In genomic region chr9:7153134-7153533, GRCh38 we compare ENCODE assay signal across 32 cellular contexts.
"Had no signal": no experiment of that assay in that cellular context is flagged by ENCODE, and none has a peak within 500 bp of the region (broad histone marks: within the 10 kb centered on the region; RNA-seq: fewer than 3 reads in every experiment).

No MANE protein-coding gene starts in this region.

- DNase-seq: activated CD4-positive, alpha-beta memory T cell treated with anti-CD3 and anti-CD28 coated beads for 36 hours; activated CD4-positive, alpha-beta T cell treated with anti-CD3 and anti-CD28 coated beads for 36 hours; activated CD4-positive, alpha-beta T cell treated with anti-CD3 and anti-CD28 coated beads, Interleukin-2, amount 10 ng/mL, durations not matched to agents 24 days and 14 days; activated CD4-positive, CD25-positive, alpha-beta regulatory T cell; activated CD4-positive, CD25-positive, alpha-beta regulatory T cell treated with anti-CD3 and anti-CD28 coated beads, Interleukin-2, amount 50 U/mL, for 72 hours; activated CD8-positive, alpha-beta memory T cell treated with anti-CD3 and anti-CD28 coated beads, Interleukin-2, amount 10 ng/mL, durations not matched to agents 7 days and 5 days; activated CD8-positive, alpha-beta memory T cell treated with anti-CD3 and anti-CD28 coated beads, Interleukin-2, amount 50 U/mL, for 4 hours; activated CD8-positive, alpha-beta T cell treated with anti-CD3 and anti-CD28 coated beads, Interleukin-2, amount 10 ng/mL, durations not matched to agents 7 days and 5 days; activated effector memory CD4-positive, alpha-beta T cell treated with anti-CD3 and anti-CD28 coated beads, Interleukin-2, amount 50 U/mL, for 16 hours; activated naive CD4-positive, alpha-beta T cell treated with anti-CD3 and anti-CD28 coated beads for 36 hours; activated naive CD8-positive, alpha-beta T cell treated with anti-CD3 and anti-CD28 coated beads for 36 hours; activated naive CD8-positive, alpha-beta T cell treated with anti-CD3 and anti-CD28 coated beads, Interleukin-2, amount 50 U/mL, for 24 hours; activated T-cell treated with anti-CD3 and anti-CD28 coated beads, Interleukin-2, amount 50 U/mL, for 1 hour; activated T-cell treated with anti-CD3 and anti-CD28 coated beads, Interleukin-2, amount 50 U/mL, for 48 hours; amygdala; aorta; cortex of kidney; dermis blood vessel endothelial cell; effector CD4-positive, alpha-beta T cell; effector memory CD8-positive, alpha-beta T cell; erythroblast; esophagus squamous epithelium; head of caudate nucleus; T-helper 1 cell; T-helper 17 cell had no signal

- H3K9me3 Mint-ChIP-seq: activated T-helper 1 cell treated with anti-CD3 and anti-CD28 coated beads, Interleukin-12 subunit alpha, Interleukin-12 subunit beta, Interleukin-2, Interleukin-4 antibody, amounts not matched to agents 30 ng/mL and 10 ng/mL and 1 ng/mL, durations not matched to agents 14 hours and 24 hours and 36 hours; activated T-helper 2 cell treated with anti-CD3 and anti-CD28 coated beads, Interferon-gamma antibody, Interleukin-2, Interleukin-4, amounts not matched to agents 10 μg/mL and 5 μg/mL and 100 μg/mL, durations not matched to agents 14 hours and 24 hours and 36 hours; effector memory CD8-positive, alpha-beta T cell had no signal

- ATAC-seq: activated CD4-positive, alpha-beta T cell treated with anti-CD3 and anti-CD28 coated beads for 36 hours; activated CD8-positive, alpha-beta memory T cell treated with anti-CD3 and anti-CD28 coated beads, Interleukin-2, amount 10 ng/mL, durations not matched to agents 7 days and 5 days; activated CD8-positive, alpha-beta T cell treated with anti-CD3 and anti-CD28 coated beads, Interleukin-2, amount 10 ng/mL, durations not matched to agents 7 days and 5 days; activated naive CD8-positive, alpha-beta T cell treated with anti-CD3 and anti-CD28 coated beads, Interleukin-2, amount 50 U/mL, for 24 hours; effector memory CD8-positive, alpha-beta T cell; gastroesophageal sphincter; T-helper 17 cell had no signal

- H3K27ac Mint-ChIP-seq: activated CD4-positive, alpha-beta memory T cell treated with anti-CD3 and anti-CD28 coated beads for 36 hours; activated CD4-positive, alpha-beta T cell treated with anti-CD3 and anti-CD28 coated beads for 36 hours; activated CD4-positive, alpha-beta T cell treated with anti-CD3 and anti-CD28 coated beads, Interleukin-2, amount 10 ng/mL, durations not matched to agents 24 days and 14 days; activated CD8-positive, alpha-beta memory T cell treated with anti-CD3 and anti-CD28 coated beads, Interleukin-2, amount 10 ng/mL, durations not matched to agents 7 days and 5 days; activated naive CD4-positive, alpha-beta T cell treated with anti-CD3 and anti-CD28 coated beads for 36 hours; activated naive CD4-positive, alpha-beta T cell treated with anti-CD3 and anti-CD28 coated beads, Interleukin-2, amount 50 U/mL, for 24 hours; activated naive CD8-positive, alpha-beta T cell treated with anti-CD3 and anti-CD28 coated beads for 36 hours; activated naive CD8-positive, alpha-beta T cell treated with anti-CD3 and anti-CD28 coated beads, Interleukin-2, amount 50 U/mL, for 24 hours; activated T-helper 1 cell treated with anti-CD3 and anti-CD28 coated beads, Interleukin-12 subunit alpha, Interleukin-12 subunit beta, Interleukin-2, Interleukin-4 antibody, amounts not matched to agents 30 ng/mL and 10 ng/mL and 1 ng/mL, durations not matched to agents 14 hours and 24 hours and 36 hours; activated T-helper 2 cell treated with anti-CD3 and anti-CD28 coated beads, Interferon-gamma antibody, Interleukin-2, Interleukin-4, amounts not matched to agents 10 μg/mL and 5 μg/mL and 100 μg/mL, durations not matched to agents 14 hours and 24 hours and 36 hours; effector memory CD8-positive, alpha-beta T cell; T-helper 17 cell had no signal

- H3K4me1 ChIP-seq: breast epithelium had no signal

- H3K27ac ChIP-seq: adrenal gland, breast epithelium, esophagus squamous epithelium, gastroesophageal sphincter had no signal

- H3K27me3 ChIP-seq: adrenal gland, breast epithelium, esophagus squamous epithelium, gastroesophageal sphincter had no signal

- H3K4me3 Mint-ChIP-seq: activated CD4-positive, alpha-beta memory T cell treated with anti-CD3 and anti-CD28 coated beads for 36 hours; activated CD4-positive, alpha-beta T cell treated with anti-CD3 and anti-CD28 coated beads for 36 hours; activated CD4-positive, alpha-beta T cell treated with anti-CD3 and anti-CD28 coated beads, Interleukin-2, amount 10 ng/mL, durations not matched to agents 24 days and 14 days; activated CD8-positive, alpha-beta memory T cell treated with anti-CD3 and anti-CD28 coated beads, Interleukin-2, amount 10 ng/mL, durations not matched to agents 7 days and 5 days; activated CD8-positive, alpha-beta T cell treated with anti-CD3 and anti-CD28 coated beads, Interleukin-2, amount 10 ng/mL, durations not matched to agents 7 days and 5 days; activated naive CD4-positive, alpha-beta T cell treated with anti-CD3 and anti-CD28 coated beads for 36 hours; activated naive CD4-positive, alpha-beta T cell treated with anti-CD3 and anti-CD28 coated beads, Interleukin-2, amount 50 U/mL, for 24 hours; activated naive CD8-positive, alpha-beta T cell treated with anti-CD3 and anti-CD28 coated beads for 36 hours; activated naive CD8-positive, alpha-beta T cell treated with anti-CD3 and anti-CD28 coated beads, Interleukin-2, amount 50 U/mL, for 24 hours; activated T-helper 1 cell treated with anti-CD3 and anti-CD28 coated beads, Interleukin-12 subunit alpha, Interleukin-12 subunit beta, Interleukin-2, Interleukin-4 antibody, amounts not matched to agents 30 ng/mL and 10 ng/mL and 1 ng/mL, durations not matched to agents 14 hours and 24 hours and 36 hours; brain; effector memory CD8-positive, alpha-beta T cell; T-helper 17 cell had no signal

- H3K4me3 ChIP-seq: adrenal gland, breast epithelium, esophagus squamous epithelium, gastroesophageal sphincter had no signal

- H3K36me3 ChIP-seq: adrenal gland, breast epithelium had no signal

- H3K27me3 Mint-ChIP-seq: activated CD4-positive, alpha-beta memory T cell treated with anti-CD3 and anti-CD28 coated beads for 36 hours; activated CD4-positive, alpha-beta T cell treated with anti-CD3 and anti-CD28 coated beads for 36 hours; activated CD4-positive, alpha-beta T cell treated with anti-CD3 and anti-CD28 coated beads, Interleukin-2, amount 10 ng/mL, durations not matched to agents 24 days and 14 days; activated CD8-positive, alpha-beta memory T cell treated with anti-CD3 and anti-CD28 coated beads, Interleukin-2, amount 10 ng/mL, durations not matched to agents 7 days and 5 days; activated naive CD4-positive, alpha-beta T cell treated with anti-CD3 and anti-CD28 coated beads, Interleukin-2, amount 50 U/mL, for 24 hours; activated naive CD8-positive, alpha-beta T cell treated with anti-CD3 and anti-CD28 coated beads for 36 hours; activated naive CD8-positive, alpha-beta T cell treated with anti-CD3 and anti-CD28 coated beads, Interleukin-2, amount 50 U/mL, for 24 hours; brain; effector memory CD8-positive, alpha-beta T cell; T-helper 17 cell had no signal

- H3K9me3 ChIP-seq: adrenal gland, breast epithelium, gastroesophageal sphincter had no signal
